ENCODE assay signal across 12 cellular contexts in genomic region chr7:47314728-47315601, GRCh38.
DNase-seq lines count a peak whose midpoint lies in the region; ATAC-seq and TF ChIP-seq lines count a peak whose summit lies in the region.
"Had no signal": no experiment of that assay in that cellular context is flagged by ENCODE, and none has a peak within 500 bp of the region (broad histone marks: within the 10 kb centered on the region; RNA-seq: fewer than 3 reads in every experiment).

No MANE protein-coding gene starts in this region.

- H3K36me3 ChIP-seq in IMR-90 (ENCODE audit: control insufficient read depth, insufficient read depth, low read length) (peaks cover 24% of the 10 kb centered on the region), lower lobe of right lung (peaks cover 18% of the 10 kb centered on the region), suprapubic skin (no peaks in the 10 kb centered on the region)

- H3K9me1 ChIP-seq in IMR-90 (ENCODE audit: insufficient read depth, low read length) = peaks cover 27% of the 10 kb centered on the region

- peak overlapping the region; percentile 77 for H2BK120ac ChIP-seq in IMR-90 (ENCODE audit: low read depth, low read length)

- CTCF ChIA-PET in IMR-90 (lab: Yijun Ruan, JAX) = interaction anchor here (0.8 kb wide), 1 partner anchor 11 kb away, joined by 3 read pairs; no protein-coding TSS in a partner anchor

- peak overlapping the region; percentile 69 for H3K14ac ChIP-seq in IMR-90 (replicated peaks; ENCODE audit: low read depth, low read length)

- H2BK5ac ChIP-seq in IMR-90 (ENCODE audit: low read depth, low read length, poor library complexity, severe bottlenecking) = peak overlapping the region; percentile 26

- peak overlapping the region; percentile 1 for H3K4me2 ChIP-seq in IMR-90 (ENCODE audit: low read depth, low read length)

- ATAC-seq in IMR-90 (ENCODE audit: low read depth) = peak; percentile 88
- ATAC-seq in lower lobe of right lung = peak; percentile 31 to 49
- no peak for ATAC-seq in GM21367 (IDR thresholded peaks at IDR 0.05; ENCODE audit: unreplicated experiment)
- ATAC-seq in GM21423 (IDR thresholded peaks at IDR 0.05; ENCODE audit: unreplicated experiment) = no peak

- no TSS peak for BruUV-seq in IMR-90 (replicated peaks; lab: Mats Ljungman, UMichigan)

- peak overlapping the region; percentile 60; the same call in 1 of the 2 replicates for H2BK20ac ChIP-seq in IMR-90 (ENCODE audit: low read depth, low read length)

- intact Hi-C loops in IMR-90 (cut with micrococcal nuclease) (no loop called here), lower lobe of right lung (cut with DNase I) (no loop called here)

- WGBS in IMR-90 (ENCODE audit: extremely low coverage in 2 of 2, insufficient read length in 1 of 2), 2 experiments = 73% methylated on average over 8 of the region's 29 CpGs; no CpG with 5 or more reads in 1 of the 2 experiments
- 61% methylated on average over 26 of the region's 29 CpGs for WGBS in suprapubic skin

- H3K18ac ChIP-seq in IMR-90 (ENCODE audit: low read depth, low read length) = peak overlapping the region; percentile 1; the same call in 1 of the 2 replicates

- no peak overlapping the region for H3K56ac ChIP-seq in IMR-90 (ENCODE audit: extremely low read depth, insufficient read depth, low read length)

- peak overlapping the region; percentile 72 for H2AFZ ChIP-seq in IMR-90 (replicated peaks; ENCODE audit: low read length, poor library complexity)

- no peak for TF ChIP-seq RAD21 in IMR-90 (IDR thresholded peaks at IDR 0.05; ENCODE audit: low read length)

- 0 out of 2 replicates have a peak overlapping the region, but pooled peaks have one; percentile 5 for H4K91ac ChIP-seq in IMR-90 (ENCODE audit: insufficient read depth, low read depth, low read length)

- H3K27ac ChIP-seq in IMR-90 (ENCODE audit: insufficient read depth, low read length) = peak overlapping the region; percentile 36
- H3K27ac ChIP-seq in coronary artery = peak overlapping the region; percentile 47 to 80
- H3K27ac ChIP-seq in lower lobe of right lung = peak overlapping the region; percentile 12
- peak overlapping the region; percentile 7 for H3K27ac ChIP-seq in suprapubic skin
- H3K27ac ChIP-seq: HL-60 had no signal

- H4K8ac ChIP-seq in IMR-90 (ENCODE audit: low read depth in 2 of 2, low read length in 2 of 2) = peak overlapping the region; percentile 12 to 85; a peak in 3 of 4 replicates

- TF ChIP-seq CTCF in IMR-90 (conservative IDR thresholded peaks at IDR 0.05; ENCODE audit: low read depth, low read length) (no peak), coronary artery (IDR thresholded peaks at IDR 0.05) (no peak), lower lobe of right lung (IDR thresholded peaks at IDR 0.05) (no peak), suprapubic skin (IDR thresholded peaks at IDR 0.05) (no peak)

- H2AK5ac ChIP-seq in IMR-90 (ENCODE audit: low read depth, low read length) = peak overlapping the region; percentile 83; the same call in 1 of the 2 replicates

- TF ChIP-seq POLR2A in IMR-90 (IDR thresholded peaks at IDR 0.05; ENCODE audit: low read depth, low read length) (no peak), suprapubic skin (IDR thresholded peaks at IDR 0.05) (no peak)

- no peaks in the 10 kb centered on the region for H3K27me3 ChIP-seq in IMR-90 (ENCODE audit: control insufficient read depth, insufficient read depth, low read length)
- H3K27me3 ChIP-seq in lower lobe of right lung (ENCODE audit: low read depth) = no peaks in the 10 kb centered on the region
- no peaks in the 10 kb centered on the region for H3K27me3 ChIP-seq in suprapubic skin

- no peak overlapping the region for H3K9ac ChIP-seq in IMR-90 (ENCODE audit: low read depth, low read length)

- H2BK15ac ChIP-seq in IMR-90 (ENCODE audit: low read depth, low read length) = peak overlapping the region; percentile 14; the same call in 1 of the 3 replicates

- H3K4me1 ChIP-seq in IMR-90 (ENCODE audit: control insufficient read depth, insufficient read depth, low read length) (peaks cover 15% of the 10 kb centered on the region), lower lobe of right lung (peaks cover 15% of the 10 kb centered on the region), suprapubic skin (peaks cover 6% of the 10 kb centered on the region)

- peak overlapping the region; percentile 51 for H2AK9ac ChIP-seq in IMR-90 (replicated peaks; ENCODE audit: low read depth, low read length, poor library complexity)

- H3K4me3 ChIP-seq in IMR-90 (ENCODE audit: insufficient read depth, low read depth, low read length) (no peak overlapping the region), coronary artery (peak overlapping the region; percentile 49), lower lobe of right lung (no peak overlapping the region), suprapubic skin (no peak overlapping the region)

- no peak for TF ChIP-seq EP300 in suprapubic skin (IDR thresholded peaks at IDR 0.05)

- peak overlapping the region; percentile 55 for H3K4ac ChIP-seq in IMR-90 (ENCODE audit: low read depth, low read length)

- peaks cover 47 to 76% of the 10 kb centered on the region in 2 experiments for H3K79me1 ChIP-seq in IMR-90 (ENCODE audit: low read depth in 1 of 2, low read length in 2 of 2)

- H4K5ac ChIP-seq in IMR-90 (ENCODE audit: low read depth, low read length) = no peak overlapping the region

- H4K20me1 ChIP-seq in IMR-90 (ENCODE audit: insufficient read depth, low read length) = peaks cover 18% of the 10 kb centered on the region; the same call in 1 of the 2 replicates

- in situ Hi-C loops in IMR-90 (cut with MboI; ENCODE audit: low sequenced_read_pairs) = no loop called here

- H3K23ac ChIP-seq in IMR-90 (ENCODE audit: low read depth, low read length) = peak overlapping the region; percentile 80

- H3K9me3 ChIP-seq in IMR-90 (ENCODE audit: control insufficient read depth, insufficient read depth, low read length) = no peaks in the 10 kb centered on the region
- H3K9me3 ChIP-seq in lower lobe of right lung = no peaks in the 10 kb centered on the region
- no peaks in the 10 kb centered on the region for H3K9me3 ChIP-seq in suprapubic skin

- DNase-seq in IMR-90 = peak; percentile 88
- peak; percentile 78 for DNase-seq in coronary artery (ENCODE audit: low spot score)
- DNase-seq in lower lobe of right lung = no peak
- no peak for DNase-seq in suprapubic skin (ENCODE audit: low spot score in 2 of 2)
- DNase-seq in putamen (ENCODE audit: low spot score) = no peak
- DNase-seq in mesenteric fat pad (ENCODE audit: low spot score) = no peak
- DNase-seq: activated B cell treated with CpG ODN at 0.5 μM for 24 hours; central memory CD4-positive, alpha-beta T cell; NCI-H446 had no signal

- dilution Hi-C loops in IMR-90 (cut with HindIII; ENCODE audit: low sequenced_read_pairs, unreplicated experiment) = no loop called here

- POLR2A ChIA-PET in IMR-90 (lab: Charles Lee; ENCODE audit: unreplicated experiment) = interaction anchor here (0.5 kb wide), 1 partner anchor 23 kb away, joined by 3 read pairs; no protein-coding TSS in a partner anchor

TF ChIP-seq in IMR-90, 13 proteins besides CTCF, POLR2A, EP300 and RAD21:
- TF ChIP-seq RFX5 (IDR thresholded peaks at IDR 0.05; ENCODE audit: low read depth, low read length) (no peak), CEBPB (IDR thresholded peaks at IDR 0.05; ENCODE audit: low read depth, low read length) (no peak), FOS (IDR thresholded peaks at IDR 0.05; ENCODE audit: low read depth, low read length) (no peak), MXI1 (IDR thresholded peaks at IDR 0.05; ENCODE audit: borderline replicate concordance, low read depth, low read length) (no peak), CHD1 (IDR thresholded peaks at IDR 0.05; ENCODE audit: low read depth, low read length) (no peak), BHLHE40 (IDR thresholded peaks at IDR 0.05; ENCODE audit: low read depth, low read length) (0 out of 2 replicates have a peak, but pooled peaks have one; percentile 52), SMC3 (IDR thresholded peaks at IDR 0.05; ENCODE audit: low read depth, low read length) (no peak), NFE2L2 (IDR thresholded peaks at IDR 0.05; ENCODE audit: low read depth, low read length) (no peak), ELK1 (IDR thresholded peaks at IDR 0.05; ENCODE audit: borderline replicate concordance, low read depth, low read length) (no peak), USF2 (IDR thresholded peaks at IDR 0.05; ENCODE audit: low read depth, low read length) (peak; percentile 49; the same call in 1 of the 2 replicates), MAZ (IDR thresholded peaks at IDR 0.05; ENCODE audit: borderline replicate concordance, low read depth, low read length) (no peak), MAFK (IDR thresholded peaks at IDR 0.05; ENCODE audit: low read depth, low read length) (no peak), RCOR1 (IDR thresholded peaks at IDR 0.05; ENCODE audit: insufficient replicate concordance, low read length) (no peak)

Comparison
In these comparisons a context has a peak if more than half of its experiments do, and no peak if none do; other contexts are left out.
1. ATAC-seq: peak in IMR-90 (single experiment) and lower lobe of right lung (2 of 2); none in GM21367 (single experiment) and GM21423 (single experiment).
2. DNase-seq: peak in IMR-90 (single experiment) and coronary artery (single experiment); none in lower lobe of right lung (single experiment), suprapubic skin (0 of 2), putamen (single experiment) and mesenteric fat pad (single experiment).
3. H3K27ac ChIP-seq: peak in every context shown above with its lines; median percentile 64 in coronary artery; 36 in IMR-90; 12 in lower lobe of right lung; 7 in suprapubic skin.